In genomic region chr21:44159349-44160301, GRCh38 we compare ENCODE assay signal across 7 cellular contexts. TPM values are rescaled to one million over a fixed set of nuclear protein-coding genes. Genes with fewer than 3 reads are reported as not detected.
DNase-seq lines count a peak whose midpoint lies in the region; ATAC-seq and TF ChIP-seq lines count a peak whose summit lies in the region.
"Not testable (repeated sequence)": the region's sequence is repeated elsewhere in the genome, so short reads cannot be mapped to it uniquely, and the experiment has no call there.

No MANE protein-coding gene starts in this region.

- H3K4me3 ChIP-seq in GM12865 (ENCODE audit: low read depth, low read length) (peak overlapping the region; percentile 53), heart left ventricle (peak overlapping the region in 1 of 12 donors; percentile 46)
- H3K4me3 ChIP-seq in mucosa of descending colon, result not testable (repeated sequence)

- not testable (repeated sequence) for H3K4me1 ChIP-seq in heart left ventricle; mucosa of descending colon (ENCODE audit: low read depth)

- not testable (repeated sequence) for DNase-seq in GM12865 (ENCODE audit: low read depth); heart left ventricle
- DNase-seq in T-helper 17 cell, result peak in 1 of 3 donors; percentile 6
- peak; percentile 0 for DNase-seq in activated T-cell treated with anti-CD3 and anti-CD28 coated beads for 48 hours (ENCODE audit: low read depth)
- peak; percentile 4 for DNase-seq in activated naive CD8-positive, alpha-beta T cell treated with anti-CD3 and anti-CD28 coated beads for 36 hours
- DNase-seq in mucosa of descending colon, result peak in 2 of 3 donors; percentile 21 to 24
- DNase-seq in stimulated activated CD4-positive, alpha-beta T cell treated with anti-CD3 and anti-CD28 coated beads, Interleukin-4, amount 100 ng/mL, for 1 hour, result peak; percentile 1

- intact Hi-C loops in heart left ventricle (cut with DNase I); mucosa of descending colon (cut with DNase I, micrococcal nuclease): not testable (repeated sequence)

- H3K27ac ChIP-seq in heart left ventricle, result peak overlapping the region in 1 of 12 donors; percentile 55

- not testable (repeated sequence) for H3K9me3 Mint-ChIP-seq in activated naive CD8-positive, alpha-beta T cell treated with anti-CD3 and anti-CD28 coated beads for 36 hours

- not testable (repeated sequence) for H3K36me3 Mint-ChIP-seq in T-helper 17 cell (ENCODE audit: low read depth); activated naive CD8-positive, alpha-beta T cell treated with anti-CD3 and anti-CD28 coated beads for 36 hours

- not testable (repeated sequence) for TF ChIP-seq POLR2A in heart left ventricle (IDR thresholded peaks at IDR 0.05)

- H3K27ac Mint-ChIP-seq in T-helper 17 cell; activated naive CD8-positive, alpha-beta T cell treated with anti-CD3 and anti-CD28 coated beads for 36 hours: not testable (repeated sequence)

- not testable (repeated sequence) for H3K27me3 Mint-ChIP-seq in T-helper 17 cell; activated naive CD8-positive, alpha-beta T cell treated with anti-CD3 and anti-CD28 coated beads for 36 hours

- not testable (repeated sequence) for H3K36me3 ChIP-seq in heart left ventricle; mucosa of descending colon (ENCODE audit: low read depth)

- not testable (repeated sequence) for H3K4me1 Mint-ChIP-seq in T-helper 17 cell; activated naive CD8-positive, alpha-beta T cell treated with anti-CD3 and anti-CD28 coated beads for 36 hours

- H3K4me3 Mint-ChIP-seq in T-helper 17 cell, result not testable (repeated sequence)
- H3K4me3 Mint-ChIP-seq in activated naive CD8-positive, alpha-beta T cell treated with anti-CD3 and anti-CD28 coated beads for 36 hours, result peak overlapping the region; percentile 55

- WGBS in heart left ventricle, 4 donors, result 46 to 86% methylated on average over 3 to 7 of the region's 31 CpGs; no CpG with 5 or more reads in 2 of the 4 donors

- not testable (repeated sequence) for TF ChIP-seq CTCF in GM12865 (IDR thresholded peaks at IDR 0.05; ENCODE audit: insufficient read depth, low read depth, low read length, missing control alignments); heart left ventricle (IDR thresholded peaks at IDR 0.05); mucosa of descending colon (IDR thresholded peaks at IDR 0.05)

- not testable (repeated sequence) for H3K27me3 ChIP-seq in heart left ventricle

- not testable (repeated sequence) for H3K9me3 ChIP-seq in T-helper 17 cell (ENCODE audit: control insufficient read depth, low read length, poor library complexity, severe bottlenecking); heart left ventricle; mucosa of descending colon

- ATAC-seq in T-helper 17 cell (peak; percentile 66), heart left ventricle (peak in 3 of 4 donors; percentile 31 to 55 (median 44)), mucosa of descending colon (peak; percentile 49)

RNA-seq across cellular contexts. Expression of gene GATD3, which starts 26.1 kb away (rescaled TPM):
- total RNA-seq in T-helper 17 cell, result 10 to 100 TPM; 39.8 to 50.5 TPM
- 1 to 10 TPM; 6.9 to 7.4 TPM for total RNA-seq in activated naive CD8-positive, alpha-beta T cell treated with anti-CD3 and anti-CD28 coated beads for 36 hours
- total RNA-seq in heart left ventricle, result 100 to 1,000 TPM in 2 of 9 donors, 10 to 100 TPM in 7; 10.2 to 140 (median 14.1) TPM
- 100 to 1,000 TPM in 1 of 2 donors, 10 to 100 TPM in 1; 26.5 to 109 TPM for polyA plus RNA-seq in heart left ventricle
- 10 to 100 TPM in 2 of 3 donors, 1 to 10 TPM in 1; 7.1 to 12.2 (median 10.3) TPM for total RNA-seq in mucosa of descending colon

RNA-seq across cellular contexts. Expression of gene PWP2, which starts 52.4 kb away (rescaled TPM):
- total RNA-seq in T-helper 17 cell, result 10 to 100 TPM; 21.9 to 28.7 TPM
- total RNA-seq in activated naive CD8-positive, alpha-beta T cell treated with anti-CD3 and anti-CD28 coated beads for 36 hours, result 10 to 100 TPM; 12.7 to 14.5 TPM
- 10 to 100 TPM in 1 of 9 donors, 1 to 10 TPM in 6, under 1 TPM in 1, not detected in 1; 0.70 to 10.2 (median 5.0) TPM for total RNA-seq in heart left ventricle
- 1 to 10 TPM; 1.1 to 6.0 TPM for polyA plus RNA-seq in heart left ventricle
- 10 to 100 TPM in 1 of 3 donors, 1 to 10 TPM in 2; 3.0 to 10.4 (median 4.5) TPM for total RNA-seq in mucosa of descending colon
